8 cellular contexts compared by ENCODE assay signal in the genomic region with DNA sequence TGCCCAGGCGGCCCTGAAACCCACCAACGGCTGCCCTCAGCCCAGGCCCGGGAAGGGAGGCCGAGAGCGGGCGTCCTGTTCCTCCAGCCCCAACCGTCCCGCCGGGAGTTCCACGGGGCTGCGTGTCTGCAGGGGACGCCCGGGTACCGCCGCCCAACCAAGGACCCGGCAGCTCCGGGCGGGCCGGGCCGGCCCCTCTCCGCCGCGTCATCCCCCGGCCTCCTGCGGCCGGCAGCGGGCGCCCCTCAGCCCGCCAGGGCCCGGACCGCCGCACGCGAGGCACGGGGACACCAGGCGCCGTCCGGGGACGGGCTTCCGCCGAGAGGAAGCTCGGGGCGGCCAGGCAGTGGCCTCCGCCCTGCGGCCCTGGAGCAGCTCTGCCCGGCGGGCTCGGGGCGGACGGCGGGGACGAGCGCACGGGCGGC. TPM values are rescaled to one million over a fixed set of nuclear protein-coding genes. Genes with fewer than 3 reads are reported as not detected.
DNase-seq lines count a peak whose midpoint lies in the region; ATAC-seq and TF ChIP-seq lines count a peak whose summit lies in the region.

No MANE protein-coding gene starts in this region.

- H3K36me3 ChIP-seq in PC-9 (ENCODE audit: low read depth): peaks cover 7% of the 10 kb centered on the region
- H3K36me3 ChIP-seq in duodenal mucosa (ENCODE audit: control insufficient read depth in 1 of 2, insufficient read depth in 2 of 2, low read length in 2 of 2): peaks cover 28 to 42% of the 10 kb centered on the region in 2 donors
- peaks cover 0 to 11% of the 10 kb centered on the region in 2 donors for H3K36me3 ChIP-seq in aorta (ENCODE audit: control insufficient read depth in 1 of 2, insufficient read depth in 2 of 2, low read length in 1 of 2)

- H3K4me1 Mint-ChIP-seq in activated naive CD4-positive, alpha-beta T cell treated with anti-CD3 and anti-CD28 coated beads for 36 hours (ENCODE audit: low read depth): peaks cover 9% of the 10 kb centered on the region

- peaks cover 18% of the 10 kb centered on the region for H3K79me2 ChIP-seq in PC-9 (ENCODE audit: low read depth)

- no peak for TF ChIP-seq CTCF in PC-9 (conservative IDR thresholded peaks at IDR 0.05)

- no peaks in the 10 kb centered on the region for H3K9me3 ChIP-seq in PC-9 (ENCODE audit: insufficient read depth, low read depth)
- H3K9me3 ChIP-seq in duodenal mucosa (ENCODE audit: control insufficient read depth in 1 of 2, low read length in 2 of 2): no peaks in the 10 kb centered on the region
- no peaks in the 10 kb centered on the region for H3K9me3 ChIP-seq in mononuclear cell (ENCODE audit: low read depth, low read length)
- no peaks in the 10 kb centered on the region for H3K9me3 ChIP-seq in aorta (ENCODE audit: control insufficient read depth, low read length)

- H3K4me3 Mint-ChIP-seq in activated naive CD4-positive, alpha-beta T cell treated with anti-CD3 and anti-CD28 coated beads for 36 hours: peak overlapping the region; percentile 77

- peaks cover 19% of the 10 kb centered on the region for H3K4me1 ChIP-seq in PC-9 (replicated peaks; ENCODE audit: insufficient read depth)
- peaks cover 9 to 30% of the 10 kb centered on the region in 2 donors for H3K4me1 ChIP-seq in duodenal mucosa (ENCODE audit: control insufficient read depth in 1 of 2, insufficient read depth in 2 of 2, low read length in 2 of 2)
- H3K4me1 ChIP-seq in mononuclear cell (ENCODE audit: insufficient read depth, low read length): peaks cover 24% of the 10 kb centered on the region
- H3K4me1 ChIP-seq in aorta (ENCODE audit: control insufficient read depth in 1 of 2, insufficient read depth in 2 of 2, low read length in 2 of 2): no peaks in the 10 kb centered on the region

- no peaks in the 10 kb centered on the region; the same call in none of the 2 replicates for H4K20me1 ChIP-seq in PC-9 (ENCODE audit: insufficient read depth)

- intact Hi-C loops in activated naive CD4-positive, alpha-beta T cell treated with anti-CD3 and anti-CD28 coated beads for 36 hours (cut with micrococcal nuclease): loop anchor here (1.0 to 2.0 kb wide), 4 partner anchors 62 to 153 kb away; a partner anchor contains a TSS
- intact Hi-C loops in PC-9 (cut with micrococcal nuclease; ENCODE audit: unreplicated experiment) (loop anchor here (1.0 to 5.0 kb wide), 3 partner anchors 43 to 95 kb away; a partner anchor contains a TSS), aorta (cut with DNase I) (loop anchor here (2.0 to 10.0 kb wide), 5 partner anchors 59 to 159 kb away; a partner anchor contains a TSS)

- H3K27ac Mint-ChIP-seq in activated naive CD4-positive, alpha-beta T cell treated with anti-CD3 and anti-CD28 coated beads for 36 hours: peak overlapping the region; percentile 74

- no peaks in the 10 kb centered on the region for H3K9me2 ChIP-seq in PC-9 (ENCODE audit: insufficient read depth)

- H3K4me2 ChIP-seq in PC-9: peak overlapping the region; percentile 95

- H3K27ac ChIP-seq in PC-9 (peak overlapping the region; percentile 26; the same call in 1 of the 2 replicates), duodenal mucosa (ENCODE audit: low read depth, low read length) (peak overlapping the region; percentile 81), aorta (ENCODE audit: low read depth in 1 of 2, low read length in 2 of 2) (peak overlapping the region in 1 of 2 donors; percentile 14)

- H3K27me3 ChIP-seq in PC-9 (ENCODE audit: insufficient read depth, low read depth) (no peaks in the 10 kb centered on the region), duodenal mucosa (ENCODE audit: control insufficient read depth in 1 of 2, insufficient read depth in 2 of 2, low read length in 2 of 2) (no peaks in the 10 kb centered on the region), mononuclear cell (ENCODE audit: insufficient read depth, low read length) (no peaks in the 10 kb centered on the region), aorta (ENCODE audit: control insufficient read depth in 1 of 2, insufficient read depth in 2 of 2, low read length in 1 of 2) (no peaks in the 10 kb centered on the region)

- H3K9me3 Mint-ChIP-seq in activated naive CD4-positive, alpha-beta T cell treated with anti-CD3 and anti-CD28 coated beads for 36 hours: no peaks in the 10 kb centered on the region

- peaks cover 14% of the 10 kb centered on the region for H3K36me3 Mint-ChIP-seq in activated naive CD4-positive, alpha-beta T cell treated with anti-CD3 and anti-CD28 coated beads for 36 hours (ENCODE audit: low read depth)

- no peaks in the 10 kb centered on the region for H3K27me3 Mint-ChIP-seq in activated naive CD4-positive, alpha-beta T cell treated with anti-CD3 and anti-CD28 coated beads for 36 hours (ENCODE audit: low read depth)

- POLR2A ChIA-PET in PC-9 (lab: Charles Lee; ENCODE audit: unreplicated experiment): interaction anchor here (0.5 to 0.6 kb wide), 2 partner anchors 43 to 302 kb away, joined by 3 to 5 read pairs; no protein-coding TSS in a partner anchor

- CTCF ChIA-PET in activated naive CD4-positive, alpha-beta T cell treated with anti-CD3 and anti-CD28 coated beads for 36 hours (lab: Charles Lee): interaction anchor here (0.8 to 0.9 kb wide), 2 partner anchors 57 to 101 kb away, joined by 3 read pairs; no protein-coding TSS in a partner anchor
- CTCF ChIA-PET in PC-9 (lab: Charles Lee): no interaction called here

- H3K4me3 ChIP-seq in PC-9 (peak overlapping the region; percentile 87), duodenal mucosa (ENCODE audit: low read depth in 1 of 2, low read length in 2 of 2) (peak overlapping the region; percentile 85 to 90), mononuclear cell (ENCODE audit: low read length) (peak overlapping the region; percentile 79), aorta (ENCODE audit: low read length in 2 of 2) (peak overlapping the region; percentile 72 to 76)

- DNase-seq in activated naive CD4-positive, alpha-beta T cell treated with anti-CD3 and anti-CD28 coated beads for 36 hours: no peak
- no peak for DNase-seq in activated naive CD4-positive, alpha-beta T cell (lab: John Stamatoyannopoulos, UW)
- DNase-seq in PC-9 (no peak), aorta (peak in 1 of 2 donors; percentile 86), iPS-NIHi11 (ENCODE audit: low spot score) (no peak)

- ATAC-seq in HG02623 (IDR thresholded peaks at IDR 0.05; ENCODE audit: unreplicated experiment) (peak; percentile 23), aorta (ENCODE audit: low FRiP score) (peak; percentile 19)

- H2AFZ ChIP-seq in PC-9: 0 out of 2 replicates have a peak overlapping the region, but pooled peaks have one; percentile 67

- 0% methylated on average over 49 to 55 of the region's 55 CpGs for WGBS in aorta, 2 donors

- peaks cover 19% of the 10 kb centered on the region; the same call in 1 of the 2 replicates for H3F3A ChIP-seq in PC-9 (ENCODE audit: insufficient read depth, low read depth)

- H3K9ac ChIP-seq in duodenal mucosa (ENCODE audit: low read depth in 1 of 2, low read length in 2 of 2): peak overlapping the region; percentile 82 to 88

- BruUV-seq in PC-9 (replicated peaks; lab: Mats Ljungman, UMichigan): no TSS peak

RNA-seq across cellular contexts. Expression of a gene that starts 0.4 kb away (rescaled TPM):
- 10 to 100 TPM; 44.0 to 47.8 TPM for total RNA-seq in activated naive CD4-positive, alpha-beta T cell treated with anti-CD3 and anti-CD28 coated beads for 36 hours
- total RNA-seq in PC-9 (2021) (101 and 125 TPM in 2 replicates), mononuclear cell (67.6 TPM), aorta (100 to 1,000 TPM in 1 of 2 donors, 10 to 100 TPM in 1; 92.5 to 107 TPM)
- 100 to 1,000 TPM; 111 to 191 TPM for polyA plus RNA-seq in aorta

RNA-seq across cellular contexts. Expression of a gene that starts 0.9 kb away (rescaled TPM):
- total RNA-seq in activated naive CD4-positive, alpha-beta T cell treated with anti-CD3 and anti-CD28 coated beads for 36 hours: under 1 TPM in 1 of 2 experiments, not detected in 1; 0.83 TPM
- total RNA-seq in PC-9 (2021): 2.3 and 4.4 TPM in 2 replicates
- total RNA-seq in mononuclear cell: not detected
- total RNA-seq in aorta: 1 to 10 TPM in 1 of 2 donors, under 1 TPM in 1; 0.90 to 1.1 TPM
- 1 to 10 TPM; 1.8 to 3.1 TPM for polyA plus RNA-seq in aorta

RNA-seq across cellular contexts. Expression of a gene that starts 8.0 kb away (rescaled TPM):
- 1 to 10 TPM; 1.1 to 1.9 TPM for total RNA-seq in activated naive CD4-positive, alpha-beta T cell treated with anti-CD3 and anti-CD28 coated beads for 36 hours
- total RNA-seq in PC-9 (2021) (9.3 and 14.2 TPM in 2 replicates), mononuclear cell (not detected), aorta (1 to 10 TPM in 1 of 2 donors, under 1 TPM in 1; 0.71 to 1.6 TPM)
- 1 to 10 TPM in 1 of 2 donors, not detected in 1; 3.3 TPM for polyA plus RNA-seq in aorta

RNA-seq across cellular contexts. Expression of a gene that starts 33.2 kb away (rescaled TPM):
- total RNA-seq in activated naive CD4-positive, alpha-beta T cell treated with anti-CD3 and anti-CD28 coated beads for 36 hours: not detected
- total RNA-seq in PC-9 (2021) (1.7 and 2.0 TPM in 2 replicates), mononuclear cell (10.8 TPM), aorta (100 to 1,000 TPM; 128 to 145 TPM)
- polyA plus RNA-seq in aorta: 10 to 100 TPM; 12.2 to 13.9 TPM

RNA-seq across cellular contexts. Expression of a gene that starts 38.7 kb away (rescaled TPM):
- total RNA-seq in activated naive CD4-positive, alpha-beta T cell treated with anti-CD3 and anti-CD28 coated beads for 36 hours: not detected
- total RNA-seq in PC-9 (2021): 0.41 and 0.43 TPM in 2 replicates
- total RNA-seq in mononuclear cell: 0.10 TPM
- 1 to 10 TPM in 1 of 2 donors, under 1 TPM in 1; 0.36 to 1.1 TPM for total RNA-seq in aorta
- polyA plus RNA-seq in aorta: under 1 TPM in 1 of 2 donors, not detected in 1; 0.15 TPM
